In genomic region chr17:48002208-48002919, GRCh38 we compare ENCODE assay signal across 8 cellular contexts. TPM values are rescaled to one million over a fixed set of nuclear protein-coding genes. Genes with fewer than 3 reads are reported as not detected.
DNase-seq lines count a peak whose midpoint lies in the region; FAIRE-seq and TF ChIP-seq lines count a peak whose summit lies in the region.

No MANE protein-coding gene starts in this region.

- no peaks in the 10 kb centered on the region for H3K9me3 ChIP-seq in mesodermal cell (ENCODE audit: control insufficient read depth, low read length)

- peak overlapping the region; percentile 57 for H3K4me3 Mint-ChIP-seq in dendritic cell treated with granulocyte-macrophage colony-stimulating factor and Interleukin-4, amounts not matched to agents 40 ng/mL and 50 ng/mL, for 4 days

- DNase-seq in AG08396 (ENCODE audit: low spot score), result peak; percentile 66
- no peak for DNase-seq in H54 (ENCODE audit: insufficient read length, low spot score)
- DNase-seq in NOMO-1 treated with DMSO at 0.1 percent for 48 hours (lab: John Stamatoyannopoulos, UW; ENCODE audit: unreplicated experiment), result peak; percentile 90
- no peak for DNase-seq in hippocampal formation (lab: John Stamatoyannopoulos, UW)
- DNase-seq in activated effector memory CD4-positive, alpha-beta T cell treated with Interleukin-2 at 50 U/mL for 16 hours, result no peak
- no peak for DNase-seq in NCI-H187 treated with DMSO at 0.1 percent for 48 hours (lab: John Stamatoyannopoulos, UW)

- no peaks in the 10 kb centered on the region for H3K36me3 Mint-ChIP-seq in dendritic cell treated with granulocyte-macrophage colony-stimulating factor and Interleukin-4, amounts not matched to agents 40 ng/mL and 50 ng/mL, for 4 days (ENCODE audit: low read depth)

- peaks cover 57% of the 10 kb centered on the region for H3K4me1 ChIP-seq in mesodermal cell (ENCODE audit: control insufficient read depth, insufficient read depth, low read length, poor library complexity, severe bottlenecking)

- H3K36me3 ChIP-seq in mesodermal cell (ENCODE audit: control insufficient read depth, insufficient read depth, low read length), result no peaks in the 10 kb centered on the region

- FAIRE-seq in H54 (lab: Jason Lieb, UNC), result peak; percentile 50

- no peaks in the 10 kb centered on the region for H3K27me3 Mint-ChIP-seq in dendritic cell treated with granulocyte-macrophage colony-stimulating factor and Interleukin-4, amounts not matched to agents 40 ng/mL and 50 ng/mL, for 4 days

- no peaks in the 10 kb centered on the region for H3K9me3 Mint-ChIP-seq in dendritic cell treated with granulocyte-macrophage colony-stimulating factor and Interleukin-4, amounts not matched to agents 40 ng/mL and 50 ng/mL, for 4 days

- WGBS in mesodermal cell (ENCODE audit: insufficient coverage in 2 of 2), 2 experiments, result 33 to 36% methylated on average over 4 to 5 of the region's 5 CpGs

- intact Hi-C loops in dendritic cell treated with granulocyte-macrophage colony-stimulating factor and Interleukin-4, amounts not matched to agents 40 ng/mL and 50 ng/mL, for 4 days (cut with micrococcal nuclease), result no loop called here

- peak overlapping the region; percentile 83 for H3K27ac Mint-ChIP-seq in dendritic cell treated with granulocyte-macrophage colony-stimulating factor and Interleukin-4, amounts not matched to agents 40 ng/mL and 50 ng/mL, for 4 days

- no peak overlapping the region for H3K4me3 ChIP-seq in mesodermal cell (ENCODE audit: extremely low read depth, insufficient read depth, low read length, poor library complexity, severe bottlenecking)

- H3K27ac ChIP-seq in mesodermal cell (ENCODE audit: low read depth, low read length, severe bottlenecking), result peak overlapping the region; percentile 99

- TF ChIP-seq POLR2A in H54 (IDR thresholded peaks at IDR 0.05; ENCODE audit: low read depth, low read length), result no peak

- H3K4me1 Mint-ChIP-seq in dendritic cell treated with granulocyte-macrophage colony-stimulating factor and Interleukin-4, amounts not matched to agents 40 ng/mL and 50 ng/mL, for 4 days (ENCODE audit: low read depth), result peaks cover 80% of the 10 kb centered on the region

RNA-seq across cellular contexts. Expression of gene CDK5RAP3, which starts 31.5 kb away (rescaled TPM):
- 139 TPM for polyA plus RNA-seq in mesodermal cell (2013, experiment 1 of 2)
- 116 TPM for polyA plus RNA-seq in mesodermal cell (2013, experiment 2 of 2)

RNA-seq across cellular contexts. Expression of gene COPZ2, which starts 35.2 kb away (rescaled TPM):
- polyA plus RNA-seq in mesodermal cell (2013, experiment 1 of 2), result 5.7 TPM
- 8.0 TPM for polyA plus RNA-seq in mesodermal cell (2013, experiment 2 of 2)

RNA-seq across cellular contexts. Expression of gene PRR15L, which starts 44.7 kb away (rescaled TPM):
- not detected for polyA plus RNA-seq in mesodermal cell (2013, experiment 1 of 2)
- polyA plus RNA-seq in mesodermal cell (2013, experiment 2 of 2), result not detected

RNA-seq across cellular contexts. Expression of gene NFE2L1, which starts 45.8 kb away (rescaled TPM):
- polyA plus RNA-seq in mesodermal cell (2013, experiment 1 of 2), result 143 TPM
- 107 TPM for polyA plus RNA-seq in mesodermal cell (2013, experiment 2 of 2)

Comparison
In these comparisons a context has a peak if more than half of its experiments do, and no peak if none do; other contexts are left out.
1. DNase-seq: peak in AG08396 (single experiment) and NOMO-1 treated with DMSO at 0.1 percent for 48 hours (single experiment); none in H54 (single experiment), hippocampal formation (0 of 2), activated effector memory CD4-positive, alpha-beta T cell treated with Interleukin-2 at 50 U/mL for 16 hours (single experiment) and NCI-H187 treated with DMSO at 0.1 percent for 48 hours (single experiment).